Comparison of ENCODE assay signal across 28 cellular contexts in the genomic region with DNA sequence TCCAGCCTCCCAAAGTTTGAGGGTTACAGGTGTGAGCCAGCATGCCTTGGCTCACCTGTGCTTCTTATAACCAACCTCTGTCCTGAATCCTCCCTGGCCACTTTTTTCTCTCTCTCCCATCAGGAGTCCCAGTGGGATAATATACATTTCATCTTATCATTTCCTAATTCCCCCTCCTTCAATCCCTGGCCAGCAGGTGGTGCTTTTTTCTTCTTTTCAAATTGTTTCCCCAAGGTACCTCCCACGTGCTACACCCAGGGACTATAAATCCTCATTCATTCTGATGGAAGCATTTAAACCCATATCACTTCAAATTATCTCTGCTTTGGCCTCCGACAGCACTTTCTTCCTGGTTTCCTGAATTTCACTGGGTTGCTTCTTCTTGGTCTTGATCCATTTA.
A peak's percentile ranks its signal among the peaks of the same experiment; 100 is the strongest.
DNase-seq lines count a peak whose midpoint lies in the region; ATAC-seq and TF ChIP-seq lines count a peak whose summit lies in the region.
"Had no signal": no experiment of that assay in that cellular context is flagged by ENCODE, and none has a peak within 500 bp of the region (broad histone marks: within the 10 kb centered on the region; RNA-seq: fewer than 3 reads in every experiment).

No MANE protein-coding gene starts in this region.

- H3K4me3 ChIP-seq in OCI-LY1 (ENCODE audit: low read depth, low read length, poor library complexity, severe bottlenecking) (no peak overlapping the region), epithelial cell of proximal tubule (ENCODE audit: low read depth, low read length) (no peak overlapping the region), testis (no peak overlapping the region)
- H3K4me3 ChIP-seq: heart left ventricle, sigmoid colon, uterus had no signal

- no peaks in the 10 kb centered on the region for H3K36me3 Mint-ChIP-seq in activated T-cell treated with anti-CD3 and anti-CD28 coated beads, Interleukin-2, amount 50 U/mL, for 4 hours (ENCODE audit: insufficient read depth)
- H3K36me3 Mint-ChIP-seq: activated naive CD4-positive, alpha-beta T cell treated with anti-CD3 and anti-CD28 coated beads, Interleukin-2, amount 10 ng/mL, durations not matched to agents 7 days and 5 days; CD4-positive, alpha-beta memory T cell; stimulated activated naive B cell treated with anti-CD40 and anti-IgM and Interleukin-4, amounts not matched to agents 10 μg/mL and 1 μg/mL and 100 μg/mL, for 72 hours had no signal

- no peaks in the 10 kb centered on the region for H3K27me3 ChIP-seq in OCI-LY1 (ENCODE audit: insufficient read depth, low read length)
- H3K27me3 ChIP-seq in testis: no peaks in the 10 kb centered on the region
- H3K27me3 ChIP-seq: brain microvascular endothelial cell, heart left ventricle, sigmoid colon, uterus had no signal

- H3K9me3 ChIP-seq in OCI-LY1 (ENCODE audit: low read length) (no peaks in the 10 kb centered on the region), testis (no peaks in the 10 kb centered on the region)
- H3K9me3 ChIP-seq: heart left ventricle, sigmoid colon, uterus had no signal

- no peak for TF ChIP-seq POLR2A in testis (IDR thresholded peaks at IDR 0.05)

- H3K27me3 Mint-ChIP-seq in activated T-cell treated with anti-CD3 and anti-CD28 coated beads, Interleukin-2, amount 50 U/mL, for 4 hours (ENCODE audit: low read depth): no peaks in the 10 kb centered on the region
- H3K27me3 Mint-ChIP-seq: activated naive CD4-positive, alpha-beta T cell treated with anti-CD3 and anti-CD28 coated beads, Interleukin-2, amount 10 ng/mL, durations not matched to agents 7 days and 5 days; CD4-positive, alpha-beta memory T cell; stimulated activated naive B cell treated with anti-CD40 and anti-IgM and Interleukin-4, amounts not matched to agents 10 μg/mL and 1 μg/mL and 100 μg/mL, for 72 hours had no signal

- H3K9ac ChIP-seq in OCI-LY1 (ENCODE audit: low read length): no peak overlapping the region
- H3K9ac ChIP-seq: parathyroid adenoma had no signal

- H3K36me3 ChIP-seq in OCI-LY1 (ENCODE audit: insufficient read depth, low read length): no peaks in the 10 kb centered on the region
- H3K36me3 ChIP-seq in testis (ENCODE audit: low read depth, missing control alignments): no peaks in the 10 kb centered on the region
- H3K36me3 ChIP-seq: brain microvascular endothelial cell, heart left ventricle, sigmoid colon, uterus, WERI-Rb-1 had no signal

- no peaks in the 10 kb centered on the region for H3K9me2 ChIP-seq in OCI-LY1 (ENCODE audit: low read depth, low read length)

- no peaks in the 10 kb centered on the region for H4K20me1 ChIP-seq in OCI-LY1 (ENCODE audit: insufficient read depth, low read length)

- H3K4me1 ChIP-seq in OCI-LY1 (ENCODE audit: insufficient read depth, low read length, severe bottlenecking) (no peaks in the 10 kb centered on the region), testis (no peaks in the 10 kb centered on the region)
- H3K4me1 ChIP-seq: heart left ventricle, parathyroid adenoma, sigmoid colon, uterus had no signal

- TF ChIP-seq CTCF in OCI-LY1 (IDR thresholded peaks at IDR 0.05; ENCODE audit: low read length) (peak; percentile 20; the same call in 1 of the 2 replicates), epithelial cell of proximal tubule (conservative IDR thresholded peaks at IDR 0.05; ENCODE audit: low read depth, low read length) (peak; percentile 23), testis (IDR thresholded peaks at IDR 0.05) (peak in 1 of 3 experiments; percentile 9)

- peaks cover 3% of the 10 kb centered on the region for H3K9me3 Mint-ChIP-seq in activated T-cell treated with anti-CD3 and anti-CD28 coated beads, Interleukin-2, amount 50 U/mL, for 4 hours
- H3K9me3 Mint-ChIP-seq: activated naive CD4-positive, alpha-beta T cell treated with anti-CD3 and anti-CD28 coated beads, Interleukin-2, amount 10 ng/mL, durations not matched to agents 7 days and 5 days; activated T-helper 1 cell treated with anti-CD3 and anti-CD28 coated beads, Interleukin-12 subunit alpha, Interleukin-12 subunit beta, Interleukin-2, Interleukin-4 antibody, amounts not matched to agents 30 ng/mL and 10 ng/mL and 1 ng/mL, durations not matched to agents 14 hours and 24 hours and 36 hours; H9 had no signal

- H3K4me2 ChIP-seq in OCI-LY1 (ENCODE audit: low read length): no peak overlapping the region

- H3K4me1 Mint-ChIP-seq in activated T-cell treated with anti-CD3 and anti-CD28 coated beads, Interleukin-2, amount 50 U/mL, for 4 hours (ENCODE audit: low read depth): no peaks in the 10 kb centered on the region
- H3K4me1 Mint-ChIP-seq: activated naive CD4-positive, alpha-beta T cell treated with anti-CD3 and anti-CD28 coated beads, Interleukin-2, amount 10 ng/mL, durations not matched to agents 7 days and 5 days; CD4-positive, alpha-beta memory T cell; H9; stimulated activated naive B cell treated with anti-CD40 and anti-IgM and Interleukin-4, amounts not matched to agents 10 μg/mL and 1 μg/mL and 100 μg/mL, for 72 hours had no signal

- no peaks in the 10 kb centered on the region for H3K79me2 ChIP-seq in OCI-LY1 (ENCODE audit: insufficient read depth, low read length)
- H3K79me2 ChIP-seq: parathyroid adenoma had no signal

- H3K27ac ChIP-seq in OCI-LY1 (ENCODE audit: low read depth, low read length, poor library complexity, severe bottlenecking) (no peak overlapping the region), testis (no peak overlapping the region)
- H3K27ac ChIP-seq: brain microvascular endothelial cell, heart left ventricle, parathyroid adenoma, sigmoid colon, uterus, WERI-Rb-1 had no signal

- DNase-seq in ELR (ENCODE audit: low read depth): peak; percentile 0
- no peak for DNase-seq in epithelial cell of proximal tubule (ENCODE audit: low read depth)
- DNase-seq in testis: peak; percentile 13
- DNase-seq in DMS 273 (lab: John Stamatoyannopoulos, UW; ENCODE audit: unreplicated experiment): no peak
- DNase-seq in activated T-cell treated with anti-CD3 and anti-CD28 coated beads, Interleukin-2, amount 50 U/mL, for 4 hours: no peak
- no peak for DNase-seq in NK-92 treated with Interleukin-12 subunit alpha and Interleukin-12 subunit beta, amount 100 ng/mL, for 24 hours (lab: John Stamatoyannopoulos, UW)
- DNase-seq: activated CD4-positive, alpha-beta T cell treated with anti-CD3 and anti-CD28 coated beads, Interleukin-2, amount 50 U/mL, for 1 hour; activated naive CD4-positive, alpha-beta T cell treated with anti-CD3 and anti-CD28 coated beads, Interleukin-2, amount 10 ng/mL, durations not matched to agents 7 days and 5 days; brain microvascular endothelial cell; CD4-positive, alpha-beta memory T cell; effector CD4-positive, alpha-beta T cell; erythroblast; H9; heart left ventricle; MM.1S; NCI-H1417; NCI-H2081 treated with DMSO at 0.1 percent for 48 hours; NCI-H774; sigmoid colon; stimulated activated naive B cell treated with anti-CD40 and anti-IgM and Interleukin-4, amounts not matched to agents 10 μg/mL and 1 μg/mL and 100 μg/mL, for 72 hours; T-helper 2 cell; uterus; WERI-Rb-1 had no signal

- no peak overlapping the region for H2AFZ ChIP-seq in OCI-LY1 (ENCODE audit: low read length)
- H2AFZ ChIP-seq: parathyroid adenoma had no signal

- intact Hi-C loops in testis (cut with DNase I; ENCODE audit: low total_unique reads): no loop called here

- 29 to 36% methylated on average over 2 of the region's 2 CpGs for WGBS in testis, 2 donors

- no peak overlapping the region for H3K4me3 Mint-ChIP-seq in activated T-cell treated with anti-CD3 and anti-CD28 coated beads, Interleukin-2, amount 50 U/mL, for 4 hours
- H3K4me3 Mint-ChIP-seq: activated naive CD4-positive, alpha-beta T cell treated with anti-CD3 and anti-CD28 coated beads, Interleukin-2, amount 10 ng/mL, durations not matched to agents 7 days and 5 days; activated T-helper 1 cell treated with anti-CD3 and anti-CD28 coated beads, Interleukin-12 subunit alpha, Interleukin-12 subunit beta, Interleukin-2, Interleukin-4 antibody, amounts not matched to agents 30 ng/mL and 10 ng/mL and 1 ng/mL, durations not matched to agents 14 hours and 24 hours and 36 hours; CD4-positive, alpha-beta memory T cell; H9; stimulated activated naive B cell treated with anti-CD40 and anti-IgM and Interleukin-4, amounts not matched to agents 10 μg/mL and 1 μg/mL and 100 μg/mL, for 72 hours had no signal

- ATAC-seq in activated T-cell treated with anti-CD3 and anti-CD28 coated beads, Interleukin-2, amount 50 U/mL, for 4 hours: no peak
- ATAC-seq in GM21737 (IDR thresholded peaks at IDR 0.05; ENCODE audit: unreplicated experiment): no peak
- ATAC-seq: heart left ventricle; SK-N-SH treated with all-trans-retinoic acid at 6 μM for 48 hours; stimulated activated naive B cell treated with anti-CD40 and anti-IgM and Interleukin-4, amounts not matched to agents 10 μg/mL and 1 μg/mL and 100 μg/mL, for 72 hours had no signal

- H3F3A ChIP-seq in OCI-LY1 (ENCODE audit: insufficient read depth, low read length): no peaks in the 10 kb centered on the region

Comparison
In these comparisons a context has a peak if more than half of its experiments do, and no peak if none do; other contexts are left out.
1. DNase-seq: peak in ELR (single experiment) and testis (single experiment); none in epithelial cell of proximal tubule (single experiment), DMS 273 (single experiment), activated T-cell treated with anti-CD3 and anti-CD28 coated beads, Interleukin-2, amount 50 U/mL, for 4 hours (single experiment) and NK-92 treated with Interleukin-12 subunit alpha and Interleukin-12 subunit beta, amount 100 ng/mL, for 24 hours (single experiment).